In the genomic region with DNA sequence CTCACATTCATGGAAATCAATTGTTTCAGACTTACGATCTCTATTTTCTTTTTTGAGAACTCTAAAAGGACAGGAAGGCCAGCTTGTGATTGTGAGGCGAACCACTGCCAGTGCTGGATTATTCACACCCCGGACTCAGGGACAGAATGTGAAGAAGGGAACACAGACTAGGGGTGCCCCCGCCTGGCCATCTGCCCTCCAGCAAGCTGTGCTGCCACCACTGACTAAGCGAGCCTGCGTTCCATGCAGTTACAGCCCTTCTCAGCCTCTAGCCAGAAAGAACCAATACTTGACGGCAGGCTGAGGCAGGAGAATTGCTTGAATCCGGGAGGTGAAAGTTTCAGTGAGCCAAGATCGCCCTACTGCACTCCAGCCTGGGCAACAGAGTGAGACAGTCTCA, we compare ENCODE assay signal across 8 cellular contexts. TPM values are rescaled to one million over a fixed set of nuclear protein-coding genes. Genes with fewer than 3 reads are reported as not detected.
DNase-seq lines count a peak whose midpoint lies in the region; ATAC-seq and TF ChIP-seq lines count a peak whose summit lies in the region.

No MANE protein-coding gene starts in this region.

- no peak overlapping the region for H3K4me2 ChIP-seq in PC-3 (ENCODE audit: low read length)
- H3K4me2 ChIP-seq in smooth muscle cell, result no peak overlapping the region

- H3K9me2 ChIP-seq in PC-3 (replicated peaks; ENCODE audit: low read length), result no peaks in the 10 kb centered on the region

- no peaks in the 10 kb centered on the region for H3K9me3 Mint-ChIP-seq in natural killer cell treated with Interleukin-12 subunit alpha and Interleukin-12 subunit beta and Interleukin-15 and Interleukin-18, amount 100 ng/mL, for 72 hours
- no peaks in the 10 kb centered on the region for H3K9me3 Mint-ChIP-seq in natural killer cell

- intact Hi-C loops in natural killer cell (cut with micrococcal nuclease), result no loop called here
- intact Hi-C loops in PC-3 (cut with micrococcal nuclease), result no loop called here
- intact Hi-C loops in vagina (cut with DNase I), result no loop called here
- intact Hi-C loops in gastrocnemius medialis (cut with DNase I; ENCODE audit: low total_unique reads), result no loop called here

- H3K4me1 Mint-ChIP-seq in natural killer cell treated with Interleukin-12 subunit alpha and Interleukin-12 subunit beta and Interleukin-15 and Interleukin-18, amount 100 ng/mL, for 72 hours (ENCODE audit: low read depth in 2 of 2), result peaks cover 13 to 17% of the 10 kb centered on the region in 2 donors
- H3K4me1 Mint-ChIP-seq in natural killer cell, result peaks cover 9 to 23% of the 10 kb centered on the region in 2 donors

- H3K36me3 Mint-ChIP-seq in natural killer cell treated with Interleukin-12 subunit alpha and Interleukin-12 subunit beta and Interleukin-15 and Interleukin-18, amount 100 ng/mL, for 72 hours, result no peaks in the 10 kb centered on the region
- H3K36me3 Mint-ChIP-seq in natural killer cell, result no peaks in the 10 kb centered on the region

- H3F3A ChIP-seq in PC-3 (ENCODE audit: low read length, unreplicated experiment), result no peaks in the 10 kb centered on the region
- no peaks in the 10 kb centered on the region for H3F3A ChIP-seq in smooth muscle cell (ENCODE audit: low read depth)

- H3K4me3 Mint-ChIP-seq in natural killer cell treated with Interleukin-12 subunit alpha and Interleukin-12 subunit beta and Interleukin-15 and Interleukin-18, amount 100 ng/mL, for 72 hours, result peak overlapping the region; percentile 57
- H3K4me3 Mint-ChIP-seq in natural killer cell, result no peak overlapping the region

- TF ChIP-seq POLR2A in vagina (IDR thresholded peaks at IDR 0.05) (no peak), gastrocnemius medialis (IDR thresholded peaks at IDR 0.05) (no peak)

- TF ChIP-seq CTCF in natural killer cell (IDR thresholded peaks at IDR 0.05), result no peak
- TF ChIP-seq CTCF in PC-3 (conservative IDR thresholded peaks at IDR 0.05; ENCODE audit: low read depth, low read length), result peak; percentile 26; the same call in 1 of the 2 replicates
- TF ChIP-seq CTCF in epithelial cell of esophagus (IDR thresholded peaks at IDR 0.05; ENCODE audit: insufficient read depth, low read depth, low read length, missing control alignments), result peak; percentile 32
- peak; percentile 7 for TF ChIP-seq CTCF in smooth muscle cell (IDR thresholded peaks at IDR 0.05; ENCODE audit: borderline replicate concordance, insufficient read depth, poor library complexity, severe bottlenecking)
- no peak for TF ChIP-seq CTCF in vagina (IDR thresholded peaks at IDR 0.05)
- TF ChIP-seq CTCF in gastrocnemius medialis (IDR thresholded peaks at IDR 0.05 in 4 of 5, conservative IDR thresholded peaks at IDR 0.05 in 1 of 5), result no peak

- no peaks in the 10 kb centered on the region for H3K27me3 Mint-ChIP-seq in natural killer cell treated with Interleukin-12 subunit alpha and Interleukin-12 subunit beta and Interleukin-15 and Interleukin-18, amount 100 ng/mL, for 72 hours
- no peaks in the 10 kb centered on the region for H3K27me3 Mint-ChIP-seq in natural killer cell (ENCODE audit: low read depth in 2 of 2)

- H3K4me3 ChIP-seq in PC-3 (ENCODE audit: low read length) (no peak overlapping the region), epithelial cell of esophagus (ENCODE audit: low read length) (no peak overlapping the region), smooth muscle cell (no peak overlapping the region), vagina (no peak overlapping the region), gastrocnemius medialis (no peak overlapping the region)

- H3K79me2 ChIP-seq in PC-3 (ENCODE audit: low read length) (peaks cover 33% of the 10 kb centered on the region), smooth muscle cell (ENCODE audit: low read depth) (peaks cover 23% of the 10 kb centered on the region)

- H3K9me3 ChIP-seq in PC-3 (ENCODE audit: low read length) (no peaks in the 10 kb centered on the region), smooth muscle cell (replicated peaks; ENCODE audit: low read depth) (no peaks in the 10 kb centered on the region), vagina (no peaks in the 10 kb centered on the region), gastrocnemius medialis (no peaks in the 10 kb centered on the region)

- H4K20me1 ChIP-seq in PC-3 (ENCODE audit: low read length) (peaks cover 6% of the 10 kb centered on the region; the same call in 1 of the 2 replicates), smooth muscle cell (ENCODE audit: low read depth) (no peaks in the 10 kb centered on the region)

- 62% methylated on average over 9 of the region's 9 CpGs for WGBS in smooth muscle cell (ENCODE audit: low lambda C conversion rate)

- H3K4me1 ChIP-seq in PC-3 (ENCODE audit: insufficient read depth, low read length), result peaks cover 5% of the 10 kb centered on the region
- peaks cover 12% of the 10 kb centered on the region for H3K4me1 ChIP-seq in smooth muscle cell (ENCODE audit: low read depth)
- peaks cover 31% of the 10 kb centered on the region for H3K4me1 ChIP-seq in vagina
- H3K4me1 ChIP-seq in gastrocnemius medialis, result peaks cover 39 to 42% of the 10 kb centered on the region in 2 donors

- H2AFZ ChIP-seq in PC-3 (ENCODE audit: low read length) (no peak overlapping the region), smooth muscle cell (ENCODE audit: low read depth) (no peak overlapping the region)

- no peak for ATAC-seq in natural killer cell treated with Interleukin-12 subunit alpha and Interleukin-12 subunit beta and Interleukin-15 and Interleukin-18, amount 100 ng/mL, for 72 hours
- no peak for ATAC-seq in natural killer cell
- ATAC-seq in PC-3, result no peak
- ATAC-seq in gastrocnemius medialis, result no peak
- no peak for ATAC-seq in HG03442 (IDR thresholded peaks at IDR 0.05; ENCODE audit: unreplicated experiment)

- H3K9ac ChIP-seq in PC-3 (ENCODE audit: low read length), result no peak overlapping the region
- H3K9ac ChIP-seq in smooth muscle cell (ENCODE audit: low read depth), result no peak overlapping the region

- H3K36me3 ChIP-seq in PC-3 (ENCODE audit: low read depth, low read length) (no peaks in the 10 kb centered on the region), smooth muscle cell (ENCODE audit: low read depth) (no peaks in the 10 kb centered on the region), vagina (peaks cover 0 to 33% of the 10 kb centered on the region in 2 donors), gastrocnemius medialis (peaks cover 0 to 35% of the 10 kb centered on the region in 2 donors)

- no peaks in the 10 kb centered on the region for H3K27me3 ChIP-seq in PC-3 (ENCODE audit: low read length)
- H3K27me3 ChIP-seq in smooth muscle cell (ENCODE audit: low read depth), result no peaks in the 10 kb centered on the region
- no peaks in the 10 kb centered on the region for H3K27me3 ChIP-seq in vagina
- H3K27me3 ChIP-seq in gastrocnemius medialis, result no peaks in the 10 kb centered on the region

- H3K27ac Mint-ChIP-seq in natural killer cell treated with Interleukin-12 subunit alpha and Interleukin-12 subunit beta and Interleukin-15 and Interleukin-18, amount 100 ng/mL, for 72 hours, result no peak overlapping the region
- H3K27ac Mint-ChIP-seq in natural killer cell, result no peak overlapping the region

- POLR2A ChIA-PET in PC-3 (lab: Charles Lee; ENCODE audit: unreplicated experiment), result no interaction called here

- in situ Hi-C loops in gastrocnemius medialis (cut with MboI; ENCODE audit: low sequenced_read_pairs in 4 of 4), result no loop called here

- CTCF ChIA-PET in PC-3 (lab: Charles Lee), result interaction anchor here (0.6 kb wide), 1 partner anchor 66 kb away, joined by 19 read pairs; no protein-coding TSS in a partner anchor

- no TSS peak for BruUV-seq in PC-3 (replicated peaks; lab: Mats Ljungman, UMichigan)

- no peak for DNase-seq in natural killer cell treated with Interleukin-12 subunit alpha and Interleukin-12 subunit beta and Interleukin-15 and Interleukin-18, amount 100 ng/mL, for 72 hours (ENCODE audit: low spot score)
- DNase-seq in natural killer cell, result no peak
- DNase-seq in PC-3, result peak; percentile 6
- peak; percentile 82 for DNase-seq in epithelial cell of esophagus (ENCODE audit: low read depth)
- no peak for DNase-seq in smooth muscle cell (lab: John Stamatoyannopoulos, UW; ENCODE audit: unreplicated experiment)
- DNase-seq in vagina (ENCODE audit: extremely low spot score in 2 of 2), result no peak
- no peak for DNase-seq in gastrocnemius medialis

- H3K27ac ChIP-seq in PC-3 (ENCODE audit: low read length) (no peak overlapping the region), smooth muscle cell (ENCODE audit: low read depth) (no peak overlapping the region), vagina (no peak overlapping the region), gastrocnemius medialis (no peak overlapping the region)

RNA-seq across cellular contexts. Expression of a gene that starts 2.8 kb away (rescaled TPM):
- 10 to 100 TPM; 39.5 to 47.5 TPM for total RNA-seq in natural killer cell treated with Interleukin-12 subunit alpha and Interleukin-12 subunit beta and Interleukin-15 and Interleukin-18, amount 100 ng/mL, for 72 hours
- total RNA-seq in natural killer cell (10 to 100 TPM; 27.8 to 38.4 (median 37.5) TPM), PC-3 (2014; rRNA removed) (96.9 and 99.5 TPM in 2 replicates), smooth muscle cell (20.7 and 20.9 TPM in 2 replicates), vagina (71.5 TPM), gastrocnemius medialis (100 to 1,000 TPM; 216 to 440 (median 261) TPM)
- 42.6 and 43.0 TPM in 2 replicates for polyA plus RNA-seq in smooth muscle cell

RNA-seq across cellular contexts. Expression of a gene that starts 3.2 kb away (rescaled TPM):
- total RNA-seq in natural killer cell treated with Interleukin-12 subunit alpha and Interleukin-12 subunit beta and Interleukin-15 and Interleukin-18, amount 100 ng/mL, for 72 hours, result 10 to 100 TPM; 13.9 to 14.5 TPM
- 10 to 100 TPM in 1 of 3 donors, 1 to 10 TPM in 2; 5.3 to 10.6 (median 7.4) TPM for total RNA-seq in natural killer cell
- 37.5 and 47.5 TPM in 2 replicates for total RNA-seq in PC-3 (2014; rRNA removed)
- total RNA-seq in smooth muscle cell, result 25.0 and 32.4 TPM in 2 replicates
- 32.4 and 32.8 TPM in 2 replicates for polyA plus RNA-seq in smooth muscle cell
- total RNA-seq in vagina, result 53.5 TPM
- 10 to 100 TPM; 28.2 to 57.1 (median 49.1) TPM for total RNA-seq in gastrocnemius medialis

RNA-seq across cellular contexts. Expression of a gene that starts 30.3 kb away (rescaled TPM):
- under 1 TPM in 1 of 2 donors, not detected in 1; 0.12 TPM for total RNA-seq in natural killer cell treated with Interleukin-12 subunit alpha and Interleukin-12 subunit beta and Interleukin-15 and Interleukin-18, amount 100 ng/mL, for 72 hours
- total RNA-seq in natural killer cell (1 to 10 TPM in 1 of 3 donors, under 1 TPM in 2; 0.47 to 1.1 (median 0.70) TPM), PC-3 (2014; rRNA removed) (not detected in 2 replicates), smooth muscle cell (0.58 TPM in 1 of 2 replicates, not detected in the other), vagina (not detected), gastrocnemius medialis (under 1 TPM in 2 of 4 donors, not detected in 2; 0.20 to 0.22 TPM)
- 0.45 TPM in 1 of 2 replicates, not detected in the other for polyA plus RNA-seq in smooth muscle cell

RNA-seq across cellular contexts. Expression of a gene that starts 41.1 kb away (rescaled TPM):
- 10 to 100 TPM; 47.9 to 81.8 TPM for total RNA-seq in natural killer cell treated with Interleukin-12 subunit alpha and Interleukin-12 subunit beta and Interleukin-15 and Interleukin-18, amount 100 ng/mL, for 72 hours
- 10 to 100 TPM; 39.5 to 51.9 (median 49.4) TPM for total RNA-seq in natural killer cell
- 95.1 and 128 TPM in 2 replicates for total RNA-seq in PC-3 (2014; rRNA removed)
- 32.9 and 48.0 TPM in 2 replicates for total RNA-seq in smooth muscle cell
- 80.8 and 86.7 TPM in 2 replicates for polyA plus RNA-seq in smooth muscle cell
- total RNA-seq in vagina, result 40.8 TPM
- total RNA-seq in gastrocnemius medialis, result 100 to 1,000 TPM in 1 of 4 donors, 10 to 100 TPM in 3; 77.3 to 163 (median 80.7) TPM

RNA-seq across cellular contexts. Expression of a gene that starts 41.5 kb away (rescaled TPM):
- total RNA-seq in natural killer cell treated with Interleukin-12 subunit alpha and Interleukin-12 subunit beta and Interleukin-15 and Interleukin-18, amount 100 ng/mL, for 72 hours, result 10 to 100 TPM; 26.9 to 30.1 TPM
- 100 to 1,000 TPM; 100 to 122 (median 110) TPM for total RNA-seq in natural killer cell
- total RNA-seq in PC-3 (2014; rRNA removed), result 27.4 and 30.4 TPM in 2 replicates
- 23.0 and 25.1 TPM in 2 replicates for total RNA-seq in smooth muscle cell
- 49.8 and 60.3 TPM in 2 replicates for polyA plus RNA-seq in smooth muscle cell
- total RNA-seq in vagina, result 75.9 TPM
- total RNA-seq in gastrocnemius medialis, result 100 to 1,000 TPM in 1 of 4 donors, 10 to 100 TPM in 3; 86.2 to 161 (median 88.3) TPM

Comparison
In these comparisons a context has a peak if more than half of its experiments do, and no peak if none do; other contexts are left out.
1. DNase-seq: peak in PC-3 (single experiment) and epithelial cell of esophagus (single experiment); none in natural killer cell treated with Interleukin-12 subunit alpha and Interleukin-12 subunit beta and Interleukin-15 and Interleukin-18, amount 100 ng/mL, for 72 hours (single experiment), natural killer cell (single experiment), smooth muscle cell (single experiment), vagina (0 of 2) and gastrocnemius medialis (0 of 2).
2. CTCF ChIP-seq: peak in PC-3 (single experiment), epithelial cell of esophagus (single experiment) and smooth muscle cell (single experiment); none in natural killer cell (single experiment), vagina (0 of 3) and gastrocnemius medialis (0 of 5).